Comparison of ENCODE assay signal across 24 cellular contexts in the genomic region with DNA sequence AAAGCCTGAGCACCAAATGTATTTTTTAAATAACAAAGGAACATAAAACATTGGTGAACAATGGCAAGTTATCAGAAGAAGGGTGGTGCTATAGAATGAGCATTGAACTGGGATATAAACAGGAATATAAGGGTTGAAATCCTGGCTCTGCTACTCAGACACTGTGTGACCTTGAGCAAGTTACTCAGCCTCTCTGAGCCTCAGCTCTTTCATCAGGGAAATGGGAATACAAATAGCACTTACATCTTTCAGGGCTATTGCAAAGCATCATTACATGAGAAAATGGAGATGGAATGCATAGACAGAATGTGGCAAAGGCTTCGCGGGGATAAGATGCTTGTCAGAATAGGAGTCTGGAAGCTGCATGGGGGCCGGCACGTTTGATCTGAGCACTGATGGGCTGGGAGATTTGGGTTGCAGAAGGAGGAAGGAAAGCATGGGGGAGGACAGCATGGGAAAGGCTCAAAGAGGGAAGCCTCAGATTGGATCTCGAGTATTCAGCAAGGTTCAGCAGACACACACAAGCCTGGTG. TPM values are rescaled to one million over a fixed set of nuclear protein-coding genes. Genes with fewer than 3 reads are reported as not detected.
DNase-seq lines count a peak whose midpoint lies in the region; ATAC-seq, FAIRE-seq and TF ChIP-seq lines count a peak whose summit lies in the region.
"Had no signal": no experiment of that assay in that cellular context is flagged by ENCODE, and none has a peak within 500 bp of the region (broad histone marks: within the 10 kb centered on the region; RNA-seq: fewer than 3 reads in every experiment).

No MANE protein-coding gene starts in this region.

- no peak overlapping the region for H4K91ac ChIP-seq in H1 (replicated peaks; ENCODE audit: insufficient read length, low read length)
- H4K91ac ChIP-seq in trophoblast cell (ENCODE audit: low read depth, low read length): peak overlapping the region; percentile 89

- no peak overlapping the region for H2AFZ ChIP-seq in H1 (ENCODE audit: low read length)
- H2AFZ ChIP-seq in trophoblast cell (ENCODE audit: insufficient read depth, low read length, poor library complexity): no peak overlapping the region

- H3K9ac ChIP-seq in H1 (replicated peaks in 1 of 4; ENCODE audit: extremely low read depth in 1 of 4, low read depth in 3 of 4, low read length in 3 of 4) (no peak overlapping the region; a peak in 1 of 7 replicates), trophoblast cell (ENCODE audit: low read length) (no peak overlapping the region)

- H2BK15ac ChIP-seq in H1 (ENCODE audit: low read length): no peak overlapping the region

- no peak overlapping the region for H3K14ac ChIP-seq in H1 (ENCODE audit: insufficient read length)
- no peak overlapping the region for H3K14ac ChIP-seq in trophoblast cell (ENCODE audit: low read length)

- no peak overlapping the region for H3K4me2 ChIP-seq in H1 (ENCODE audit: insufficient read depth in 1 of 2, low read depth in 2 of 2, low read length in 2 of 2)
- no peak overlapping the region for H3K4me2 ChIP-seq in trophoblast cell (ENCODE audit: low read length)

- no peak overlapping the region for H2BK20ac ChIP-seq in H1 (ENCODE audit: low read length)

- H3K9me3 ChIP-seq in right cardiac atrium (ENCODE audit: control insufficient read depth, low read length) (no peaks in the 10 kb centered on the region), H1 (ENCODE audit: insufficient read depth in 2 of 2, low read depth in 1 of 2, low read length in 1 of 2) (no peaks in the 10 kb centered on the region), trophoblast cell (ENCODE audit: insufficient read depth, low read depth, low read length) (no peaks in the 10 kb centered on the region), suprapubic skin (no peaks in the 10 kb centered on the region)

- TF ChIP-seq POLR2A in H1 (IDR thresholded peaks at IDR 0.05; ENCODE audit: control extremely low read depth in 1 of 2, low read depth in 2 of 2, low read length in 2 of 2): no peak
- no peak for TF ChIP-seq POLR2A in suprapubic skin (IDR thresholded peaks at IDR 0.05)

- POLR2A ChIA-PET in H1 (lab: Charles Lee; ENCODE audit: partially characterized antibody): interaction anchor here (1.0 kb wide), 1 partner anchor 9 kb away, joined by 3 read pairs; no protein-coding TSS in a partner anchor

- H3K4me1 ChIP-seq in right cardiac atrium (ENCODE audit: control insufficient read depth, insufficient read depth, low read length): peaks cover 10% of the 10 kb centered on the region
- H3K4me1 ChIP-seq in H1 (replicated peaks in 1 of 4; ENCODE audit: control insufficient read depth in 3 of 4, insufficient read depth in 4 of 4, low read length in 3 of 4): peaks cover 0 to 12% (median 8%) of the 10 kb centered on the region in 4 experiments; a peak in 6 of 7 replicates
- peaks cover 28 to 40% of the 10 kb centered on the region in 2 experiments for H3K4me1 ChIP-seq in trophoblast cell (ENCODE audit: control insufficient read depth in 1 of 2, insufficient read depth in 2 of 2, low read length in 2 of 2)
- H3K4me1 ChIP-seq in suprapubic skin: peaks cover 43% of the 10 kb centered on the region

- peak overlapping the region; percentile 58 for H3K27ac ChIP-seq in right cardiac atrium (ENCODE audit: low read length)
- H3K27ac ChIP-seq in H1 (ENCODE audit: low read depth, low read length): no peak overlapping the region
- H3K27ac ChIP-seq in trophoblast cell (ENCODE audit: low read depth, low read length): no peak overlapping the region
- H3K27ac ChIP-seq in suprapubic skin: no peak overlapping the region

- H3K4me3 ChIP-seq in right cardiac atrium (ENCODE audit: low read length) (no peak overlapping the region), H1 (ENCODE audit: extremely low read depth in 1 of 4, insufficient read depth in 2 of 4, low read depth in 3 of 4, low read length in 4 of 4) (no peak overlapping the region), trophoblast cell (ENCODE audit: low read depth, low read length) (no peak overlapping the region), suprapubic skin (no peak overlapping the region)

- H3K36me3 ChIP-seq in H1 (ENCODE audit: control insufficient read depth in 2 of 4, insufficient read depth in 4 of 4, low read length in 3 of 4) (no peaks in the 10 kb centered on the region), trophoblast cell (ENCODE audit: control insufficient read depth in 1 of 2, insufficient read depth in 2 of 2, low read length in 2 of 2) (no peaks in the 10 kb centered on the region), suprapubic skin (no peaks in the 10 kb centered on the region)

- H4K12ac ChIP-seq in trophoblast cell (ENCODE audit: low read depth, low read length): no peak overlapping the region

- WGBS in right cardiac atrium: 58% methylated on average over 5 of the region's 5 CpGs
- 85% methylated on average over 5 of the region's 5 CpGs; no CpG with 5 or more reads in 1 of the 2 experiments for WGBS in H1 (ENCODE audit: extremely low coverage in 1 of 2, insufficient coverage in 1 of 2, insufficient read length in 1 of 2, insufficient replicate concordance in 2 of 2, low coverage in 1 of 2, low lambda C conversion rate in 2 of 2, missing lambda C conversion rate in 1 of 2), 2 experiments
- no CpG with 5 or more reads among the region's 5 CpGs for WGBS in trophoblast cell (ENCODE audit: extremely low coverage, insufficient coverage, insufficient read length)
- WGBS in suprapubic skin: 84% methylated on average over 5 of the region's 5 CpGs

- H3K23ac ChIP-seq in H1 (ENCODE audit: insufficient read length): no peak overlapping the region
- H3K23ac ChIP-seq in trophoblast cell (ENCODE audit: low read length): no peak overlapping the region

- intact Hi-C loops in right cardiac atrium (cut with DNase I): no loop called here
- intact Hi-C loops in left ventricle myocardium superior (cut with micrococcal nuclease): no loop called here

- no peak overlapping the region for H2BK120ac ChIP-seq in H1 (replicated peaks; ENCODE audit: low read depth, low read length)
- H2BK120ac ChIP-seq in trophoblast cell (ENCODE audit: insufficient read depth, low read length, poor library complexity): no peak overlapping the region

- TF ChIP-seq CTCF in H1 (IDR thresholded peaks at IDR 0.05; ENCODE audit: control extremely low read depth in 1 of 3, insufficient read depth in 1 of 3, low read depth in 1 of 3, low read length in 3 of 3) (no peak), suprapubic skin (IDR thresholded peaks at IDR 0.05) (no peak)

- H3K79me2 ChIP-seq in H1 (ENCODE audit: control insufficient read depth in 1 of 2, insufficient read depth in 2 of 2, low read length in 2 of 2): no peaks in the 10 kb centered on the region
- peaks cover 2% of the 10 kb centered on the region for H3K79me2 ChIP-seq in trophoblast cell (ENCODE audit: control insufficient read depth, insufficient read depth, low read length, poor library complexity)

- CTCF ChIA-PET in H1 (lab: Charles Lee; ENCODE audit: partially characterized antibody): interaction anchor here (0.8 to 2.2 kb wide), 5 partner anchors 10 to 154 kb away, joined by 3 to 8 read pairs (median 3); no protein-coding TSS in a partner anchor

- no peak overlapping the region for H3K4ac ChIP-seq in H1 (replicated peaks; ENCODE audit: insufficient read length, low read depth, low read length)
- no peak overlapping the region for H3K4ac ChIP-seq in trophoblast cell (ENCODE audit: low read depth, low read length)

- H3K27me3 ChIP-seq in right cardiac atrium (ENCODE audit: control insufficient read depth, insufficient read depth) (no peaks in the 10 kb centered on the region), H1 (replicated peaks in 1 of 4; ENCODE audit: control insufficient read depth in 3 of 4, extremely low read depth in 1 of 4, insufficient read depth in 3 of 4, low read length in 3 of 4) (peaks cover 0 to 3% (median 0%) of the 10 kb centered on the region in 4 experiments; a peak in 1 of 7 replicates), trophoblast cell (ENCODE audit: insufficient read depth, low read length) (no peaks in the 10 kb centered on the region), suprapubic skin (no peaks in the 10 kb centered on the region)

- TF ChIP-seq RAD21 in H1 (IDR thresholded peaks at IDR 0.05 in 1 of 2, conservative IDR thresholded peaks at IDR 0.05 in 1 of 2; ENCODE audit: low read depth in 2 of 2, low read length in 2 of 2): no peak

- no peak overlapping the region for H2BK5ac ChIP-seq in H1 (ENCODE audit: low read depth, low read length)
- no peak overlapping the region for H2BK5ac ChIP-seq in trophoblast cell (ENCODE audit: low read depth, low read length, poor library complexity)

- H3K79me1 ChIP-seq in H1 (ENCODE audit: low read depth, low read length): no peaks in the 10 kb centered on the region
- H3K79me1 ChIP-seq in trophoblast cell (ENCODE audit: low read length): peaks cover 39% of the 10 kb centered on the region

- H4K5ac ChIP-seq in H1 (ENCODE audit: insufficient read length, low read depth, low read length): no peak overlapping the region

- no peak for TF ChIP-seq EP300 in H1 (IDR thresholded peaks at IDR 0.05; ENCODE audit: borderline replicate concordance in 1 of 2, low read depth in 2 of 2, low read length in 2 of 2)
- no peak for TF ChIP-seq EP300 in suprapubic skin (IDR thresholded peaks at IDR 0.05)

- DNase-seq in right cardiac atrium (no peak), left ventricle myocardium superior (no peak), H1 (ENCODE audit: low read depth in 1 of 2, low spot score in 2 of 2) (no peak), trophoblast cell (peak; percentile 81 to 92), MV-4-11 (lab: John Stamatoyannopoulos, UW) (no peak), suprapubic skin (ENCODE audit: low spot score in 2 of 2) (no peak), ecto neural progenitor cell (ENCODE audit: low spot score) (no peak)
- DNase-seq: C1 segment of cervical spinal cord; CD8-positive, alpha-beta memory T cell; DMS79; IMR-90; Karpas-422; NCI-H1048; NCI-H1436; NCI-H2029; NCI-H345; NCI-H524 treated with DMSO at 0.1 percent for 48 hours; SHP77 treated with DMSO at 0.1 percent for 48 hours had no signal

- H2AK5ac ChIP-seq in H1 (ENCODE audit: low read depth, low read length): no peak overlapping the region; the same call in 1 of the 2 replicates
- no peak overlapping the region for H2AK5ac ChIP-seq in trophoblast cell (ENCODE audit: low read length)

- no peak for FAIRE-seq in H1 (lab: Jason Lieb, UNC)
- FAIRE-seq: A204.1, D721Med had no signal

- H3K56ac ChIP-seq in H1 (replicated peaks; ENCODE audit: insufficient read length, low read depth, low read length): no peak overlapping the region

- ATAC-seq in right cardiac atrium (no peak), left ventricle myocardium superior (no peak)

- no peaks in the 10 kb centered on the region for H3K23me2 ChIP-seq in H1 (ENCODE audit: low read depth, low read length)

- no peak overlapping the region for H3K18ac ChIP-seq in H1 (ENCODE audit: extremely low read depth, low read length)
- no peak overlapping the region for H3K18ac ChIP-seq in trophoblast cell (ENCODE audit: low read length)

- H2BK12ac ChIP-seq in H1 (ENCODE audit: low read depth, low read length): no peak overlapping the region
- no peak overlapping the region for H2BK12ac ChIP-seq in trophoblast cell (ENCODE audit: low read length)

- H4K8ac ChIP-seq in H1 (ENCODE audit: extremely low read depth, insufficient read depth, low read length) (no peak overlapping the region), trophoblast cell (ENCODE audit: low read depth, low read length) (no peak overlapping the region)

- no peaks in the 10 kb centered on the region for H4K20me1 ChIP-seq in H1 (replicated peaks in 1 of 2; ENCODE audit: control insufficient read depth in 1 of 2, insufficient read depth in 2 of 2, low read length in 2 of 2)

RNA-seq across cellular contexts. Expression of gene CDH5, which starts 4.8 kb away (rescaled TPM):
- 10 to 100 TPM; 22.9 to 47.0 (median 40.9) TPM for total RNA-seq in right cardiac atrium
- polyA plus RNA-seq in right cardiac atrium: 32.8 TPM
- 55.0 TPM for total RNA-seq in left ventricle myocardium superior
- 0.32 and 0.59 TPM in 2 replicates for total RNA-seq in H1 (2021; fragmentation: NEBNext Ultra II Directional; extraction: Animal tissue kit (Norgen Biotek cat#: 25700))
- polyA plus RNA-seq in H1 (2011; rRNA removed): 0.20 and 0.32 TPM in 2 replicates
- polyA plus RNA-seq in H1 (2011; cell fraction: cytosol; rRNA removed): 0.23 TPM
- polyA plus RNA-seq in H1 (2011; cell fraction: nucleus; rRNA removed): 0.50 TPM
- 0.18 to 0.35 TPM (median 0.30 TPM) in 4 replicates for polyA plus RNA-seq in H1 (2012, experiment 1 of 2)
- 0.16 TPM for polyA plus RNA-seq in H1 (2012, experiment 2 of 2)
- polyA plus RNA-seq in H1 (2013, experiment 1 of 2): 0.97 TPM
- polyA plus RNA-seq in H1 (2013, experiment 2 of 2): 0.88 TPM
- 0.27 and 0.69 TPM in 2 replicates for polyA minus RNA-seq in H1 (2011; rRNA and poly(A)+ RNA removed)
- polyA minus RNA-seq in H1 (2011; cell fraction: cytosol; rRNA and poly(A)+ RNA removed): not detected
- polyA minus RNA-seq in H1 (2011; cell fraction: nucleus; rRNA and poly(A)+ RNA removed): not detected
- polyA plus RNA-seq in trophoblast cell (2013): 93.1 and 99.2 TPM in 2 replicates
- total RNA-seq in suprapubic skin: 10 to 100 TPM in 2 of 4 donors, 1 to 10 TPM in 2; 8.0 to 23.6 (median 14.4) TPM
- total RNA-seq: CD8-positive, alpha-beta memory T cell; H7; HT-29; IMR-90; MCF 10A; RPMI7951 had no signal
- polyA plus RNA-seq: CD8-positive, alpha-beta memory T cell; IMR-90 had no signal

Comparison
In these comparisons a context has a peak if more than half of its experiments do, and no peak if none do; other contexts are left out.
1. DNase-seq: peak in trophoblast cell (2 of 2); none in right cardiac atrium (0 of 3), left ventricle myocardium superior (single experiment), H1 (0 of 2), MV-4-11 (single experiment), suprapubic skin (0 of 2) and ecto neural progenitor cell (single experiment).